Comparison of ENCODE assay signal across 18 cellular contexts in the genomic region with DNA sequence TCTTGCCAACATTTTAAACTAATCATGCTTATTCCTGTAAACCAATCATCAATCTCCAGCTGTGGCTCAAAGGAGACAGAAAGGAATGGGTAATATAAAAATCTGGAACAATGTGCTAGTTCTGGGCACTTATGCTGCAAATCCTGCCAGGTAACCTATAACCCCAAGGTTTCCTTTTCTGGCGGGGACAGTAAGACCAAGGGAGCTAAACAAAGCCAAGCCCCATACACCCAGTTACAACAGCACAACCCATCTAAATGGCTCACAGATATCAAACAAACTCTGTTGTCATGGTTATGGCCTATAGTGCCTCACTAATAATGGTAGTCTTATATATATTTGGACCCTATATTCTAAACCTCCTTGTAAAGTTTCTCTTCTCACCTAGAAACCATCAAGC. TPM values are rescaled to one million over a fixed set of nuclear protein-coding genes. Genes with fewer than 3 reads are reported as not detected.
A peak's percentile ranks its signal among the peaks of the same experiment; 100 is the strongest.
DNase-seq lines count a peak whose midpoint lies in the region; ATAC-seq and TF ChIP-seq lines count a peak whose summit lies in the region.
"Had no signal": no experiment of that assay in that cellular context is flagged by ENCODE, and none has a peak within 500 bp of the region (broad histone marks: within the 10 kb centered on the region; RNA-seq: fewer than 3 reads in every experiment).

No MANE protein-coding gene starts in this region.

- H3K79me2 ChIP-seq in MM.1S (ENCODE audit: low read length), result no peaks in the 10 kb centered on the region

- H2AFZ ChIP-seq in neuronal stem cell (ENCODE audit: low read length) (no peak overlapping the region), MM.1S (ENCODE audit: low read length) (no peak overlapping the region)

- no peaks in the 10 kb centered on the region for H3F3A ChIP-seq in MM.1S (ENCODE audit: insufficient read depth, low read length)

- H3K4me2 ChIP-seq in neuronal stem cell (ENCODE audit: insufficient read depth, low read length, poor library complexity, severe bottlenecking), result no peak overlapping the region
- no peak overlapping the region for H3K4me2 ChIP-seq in MM.1S (ENCODE audit: low read depth, low read length)
- H3K4me2 ChIP-seq: A549 had no signal

- peaks cover 18% of the 10 kb centered on the region for H3K4me1 Mint-ChIP-seq in stimulated activated naive CD8-positive, alpha-beta T cell treated with anti-CD3 and anti-CD28 coated beads, Interleukin-15, amount 100 ng/mL, for 72 hours
- H3K4me1 Mint-ChIP-seq in CD4-positive, alpha-beta memory T cell, result peaks cover 0 to 4% (median 1%) of the 10 kb centered on the region in 4 donors

- 68 to 75% methylated on average over 1 of the region's 1 CpG for WGBS in ectodermal cell, 2 experiments
- WGBS in neuronal stem cell (ENCODE audit: extremely low coverage in 2 of 2, insufficient read length in 2 of 2, insufficient replicate concordance in 1 of 2), 2 donors, result no CpG with 5 or more reads among the region's 1 CpG

- H3K27ac Mint-ChIP-seq in stimulated activated naive CD8-positive, alpha-beta T cell treated with anti-CD3 and anti-CD28 coated beads, Interleukin-15, amount 100 ng/mL, for 72 hours, result peak overlapping the region in 1 of 2 donors; percentile 86
- peak overlapping the region in 1 of 7 donors; percentile 10 for H3K27ac Mint-ChIP-seq in CD4-positive, alpha-beta memory T cell

- no peak overlapping the region for H4K8ac ChIP-seq in neuronal stem cell (ENCODE audit: low read depth, low read length)

- DNase-seq in stimulated activated naive CD8-positive, alpha-beta T cell treated with anti-CD3 and anti-CD28 coated beads, Interleukin-15, amount 100 ng/mL, for 72 hours, result no peak
- DNase-seq in stimulated activated naive CD8-positive, alpha-beta T cell treated with anti-CD3 and anti-CD28 coated beads, Interleukin-15, Interleukin-2, amounts not matched to agents 100 U/mL and 50 U/mL, for 24 hours, result no peak
- DNase-seq in neuronal stem cell (ENCODE audit: low spot score), result no peak
- DNase-seq in DMS 273 treated with DMSO at 0.1 percent for 48 hours (lab: John Stamatoyannopoulos, UW), result no peak
- DNase-seq in MM.1S, result no peak
- DNase-seq in activated T-cell treated with anti-CD3 and anti-CD28 coated beads, Interleukin-2, amount 50 U/mL, for 1 hour, result no peak
- no peak for DNase-seq in CD4-positive, alpha-beta memory T cell
- DNase-seq: Calu3, DMS79, HCEC 1CT, NCI-H1092 treated with DMSO at 0.1 percent for 48 hours, NCI-H187, NCI-H446, PC-3 had no signal

- no peak for TF ChIP-seq CTCF in MM.1S (IDR thresholded peaks at IDR 0.05; ENCODE audit: low read length)

- H3K23ac ChIP-seq in neuronal stem cell (ENCODE audit: low read depth, low read length, poor library complexity), result no peak overlapping the region

- CTCF ChIA-PET in CD4-positive, alpha-beta memory T cell (lab: Charles Lee; ENCODE audit: partially characterized antibody), result interaction anchor here (1.3 to 1.4 kb wide), 2 partner anchors 9 to 14 kb away, joined by 3 to 5 read pairs; no protein-coding TSS in a partner anchor

- H3K36me3 Mint-ChIP-seq in CD4-positive, alpha-beta memory T cell, result peaks cover 3 to 5% of the 10 kb centered on the region in 2 donors

- no peak overlapping the region for H3K14ac ChIP-seq in neuronal stem cell (ENCODE audit: low read length)

- no peak overlapping the region for H2BK15ac ChIP-seq in neuronal stem cell (ENCODE audit: low read length)

- H2BK5ac ChIP-seq in neuronal stem cell (ENCODE audit: low read length), result no peak overlapping the region

- H3K9ac ChIP-seq in neuronal stem cell (ENCODE audit: low read depth, low read length, poor library complexity) (no peak overlapping the region), MM.1S (ENCODE audit: low read length) (no peak overlapping the region)

- H3K27ac ChIP-seq in ectodermal cell (ENCODE audit: insufficient read depth, low read depth, low read length, poor library complexity, severe bottlenecking), result peak overlapping the region; percentile 82
- peak overlapping the region; percentile 77 for H3K27ac ChIP-seq in neuronal stem cell (replicated peaks; ENCODE audit: low read length)
- H3K27ac ChIP-seq in MM.1S (ENCODE audit: low read length), result no peak overlapping the region
- no peak overlapping the region for H3K27ac ChIP-seq in CD4-positive, alpha-beta memory T cell (ENCODE audit: low read depth, low read length)
- H3K27ac ChIP-seq: A549, C4-2B had no signal

- no peak overlapping the region for H2AK5ac ChIP-seq in neuronal stem cell (ENCODE audit: low read depth, low read length)

- H4K91ac ChIP-seq in neuronal stem cell (ENCODE audit: low read depth, low read length, poor library complexity), result no peak overlapping the region

- H3K9me3 Mint-ChIP-seq in stimulated activated naive CD8-positive, alpha-beta T cell treated with anti-CD3 and anti-CD28 coated beads, Interleukin-15, amount 100 ng/mL, for 72 hours, result peaks cover 26 to 33% of the 10 kb centered on the region in 2 donors
- peaks cover 2 to 19% (median 12%) of the 10 kb centered on the region in 8 donors for H3K9me3 Mint-ChIP-seq in CD4-positive, alpha-beta memory T cell

- H3K9me2 ChIP-seq in MM.1S (replicated peaks; ENCODE audit: insufficient read depth, low read length), result no peaks in the 10 kb centered on the region

- H2BK120ac ChIP-seq in neuronal stem cell (ENCODE audit: low read depth, low read length), result no peak overlapping the region

- intact Hi-C loops in CD4-positive, alpha-beta memory T cell (cut with micrococcal nuclease), result no loop called here

- no peaks in the 10 kb centered on the region for H3K27me3 Mint-ChIP-seq in stimulated activated naive CD8-positive, alpha-beta T cell treated with anti-CD3 and anti-CD28 coated beads, Interleukin-15, amount 100 ng/mL, for 72 hours
- peaks cover 0 to 3% of the 10 kb centered on the region in 2 donors for H3K27me3 Mint-ChIP-seq in CD4-positive, alpha-beta memory T cell

- no peak overlapping the region for H3K18ac ChIP-seq in neuronal stem cell (ENCODE audit: low read length)

- H3K4me3 ChIP-seq in ectodermal cell (ENCODE audit: insufficient read depth, low read depth, low read length), result no peak overlapping the region
- no peak overlapping the region for H3K4me3 ChIP-seq in neuronal stem cell (ENCODE audit: low read length in 2 of 2)
- no peak overlapping the region for H3K4me3 ChIP-seq in MM.1S (ENCODE audit: low read length)
- no peak overlapping the region for H3K4me3 ChIP-seq in CD4-positive, alpha-beta memory T cell (ENCODE audit: low read length in 2 of 2)
- H3K4me3 ChIP-seq: A549, K562 had no signal

- H4K20me1 ChIP-seq in MM.1S (ENCODE audit: insufficient read depth, low read length), result no peaks in the 10 kb centered on the region

- H3K4ac ChIP-seq in neuronal stem cell (ENCODE audit: low read length), result no peak overlapping the region

- H3K36me3 ChIP-seq in ectodermal cell (ENCODE audit: control insufficient read depth, insufficient read depth, low read length) (no peaks in the 10 kb centered on the region), neuronal stem cell (replicated peaks in 1 of 2; ENCODE audit: control insufficient read depth in 2 of 2, insufficient read depth in 2 of 2, low read length in 2 of 2) (no peaks in the 10 kb centered on the region), MM.1S (replicated peaks; ENCODE audit: insufficient read depth, low read length) (no peaks in the 10 kb centered on the region)
- no peaks in the 10 kb centered on the region for H3K36me3 ChIP-seq in CD4-positive, alpha-beta memory T cell (ENCODE audit: insufficient read depth, low read length)

- H3K4me1 ChIP-seq in ectodermal cell (ENCODE audit: control insufficient read depth, insufficient read depth, low read length) (no peaks in the 10 kb centered on the region), neuronal stem cell (ENCODE audit: control insufficient read depth in 2 of 2, insufficient read depth in 1 of 2, low read depth in 1 of 2, low read length in 2 of 2) (no peaks in the 10 kb centered on the region), MM.1S (ENCODE audit: low read length) (no peaks in the 10 kb centered on the region)
- no peaks in the 10 kb centered on the region for H3K4me1 ChIP-seq in CD4-positive, alpha-beta memory T cell (ENCODE audit: insufficient read depth, low read length)
- H3K4me1 ChIP-seq: A549 had no signal

- H2BK12ac ChIP-seq in neuronal stem cell (ENCODE audit: low read length), result no peak overlapping the region

- POLR2A ChIA-PET in CD4-positive, alpha-beta memory T cell (lab: Charles Lee; ENCODE audit: partially characterized antibody), result no interaction called here

- H3K9me3 ChIP-seq in ectodermal cell (ENCODE audit: control insufficient read depth, low read length) (peaks cover 3% of the 10 kb centered on the region), neuronal stem cell (replicated peaks in 1 of 2; ENCODE audit: control insufficient read depth in 2 of 2, insufficient read depth in 1 of 2, low read depth in 1 of 2, low read length in 2 of 2) (peaks cover 6 to 13% of the 10 kb centered on the region in 2 donors), MM.1S (replicated peaks; ENCODE audit: insufficient read depth, low read length) (no peaks in the 10 kb centered on the region)
- no peaks in the 10 kb centered on the region for H3K9me3 ChIP-seq in CD4-positive, alpha-beta memory T cell (ENCODE audit: control insufficient read depth in 1 of 2, low read length in 2 of 2)

- no peaks in the 10 kb centered on the region for H3K27me3 ChIP-seq in ectodermal cell (ENCODE audit: control insufficient read depth, insufficient read depth, low read length, poor library complexity, severe bottlenecking)
- no peaks in the 10 kb centered on the region for H3K27me3 ChIP-seq in neuronal stem cell (ENCODE audit: control insufficient read depth in 3 of 3, insufficient read depth in 3 of 3, low read depth in 1 of 3, low read length in 3 of 3)
- H3K27me3 ChIP-seq in MM.1S (replicated peaks; ENCODE audit: insufficient read depth, low read length), result no peaks in the 10 kb centered on the region
- no peaks in the 10 kb centered on the region for H3K27me3 ChIP-seq in CD4-positive, alpha-beta memory T cell (ENCODE audit: insufficient read depth, low read length)

- H3K4me3 Mint-ChIP-seq in stimulated activated naive CD8-positive, alpha-beta T cell treated with anti-CD3 and anti-CD28 coated beads, Interleukin-15, amount 100 ng/mL, for 72 hours, result peak overlapping the region; percentile 23 to 52
- no peak overlapping the region for H3K4me3 Mint-ChIP-seq in CD4-positive, alpha-beta memory T cell

- no peaks in the 10 kb centered on the region for H3K79me1 ChIP-seq in neuronal stem cell (ENCODE audit: low read depth, low read length)

- ATAC-seq in stimulated activated naive CD8-positive, alpha-beta T cell treated with anti-CD3 and anti-CD28 coated beads, Interleukin-15, amount 100 ng/mL, for 72 hours, result no peak
- ATAC-seq in stimulated activated naive CD8-positive, alpha-beta T cell treated with anti-CD3 and anti-CD28 coated beads, Interleukin-15, Interleukin-2, amounts not matched to agents 100 U/mL and 50 U/mL, for 24 hours, result no peak
- ATAC-seq: A549, K562, PC-3 had no signal

RNA-seq across cellular contexts. Expression of gene CTBS, which starts 36.9 kb away (rescaled TPM):
- 7.1 TPM for polyA plus RNA-seq in ectodermal cell (2013, experiment 1 of 4)
- polyA plus RNA-seq in ectodermal cell (2013, experiment 2 of 4), result 7.7 TPM
- 9.0 TPM for polyA plus RNA-seq in ectodermal cell (2013, experiment 3 of 4)
- 10.8 TPM for polyA plus RNA-seq in ectodermal cell (2013, experiment 4 of 4)
- 5.8 TPM for polyA plus RNA-seq in neuronal stem cell (2013, experiment 1 of 2)
- polyA plus RNA-seq in neuronal stem cell (2013, experiment 2 of 2), result 6.0 TPM
- 10 to 100 TPM; 17.4 to 18.2 TPM for total RNA-seq in CD4-positive, alpha-beta memory T cell
- 10 to 100 TPM; 21.7 to 25.4 TPM for polyA plus RNA-seq in CD4-positive, alpha-beta memory T cell

Comparison
In these comparisons a context has a peak if more than half of its experiments do, and no peak if none do; other contexts are left out.
1. H3K4me3 Mint-ChIP-seq: peak in stimulated activated naive CD8-positive, alpha-beta T cell treated with anti-CD3 and anti-CD28 coated beads, Interleukin-15, amount 100 ng/mL, for 72 hours (2 of 2); none in CD4-positive, alpha-beta memory T cell (0 of 8).
2. H3K27ac ChIP-seq: peak in ectodermal cell (single experiment) and neuronal stem cell (single experiment); none in MM.1S (single experiment) and CD4-positive, alpha-beta memory T cell (single experiment).